ENCODE assay signal across 1 cellular context in genomic region chr1:246579818-246580217, GRCh38.
TF ChIP-seq lines count a peak whose summit lies in the region.

No MANE protein-coding gene starts in this region.

TF ChIP-seq in GM23338, 12 proteins besides CTCF, POLR2A, EP300 and RAD21 (continued from another document):
- TF ChIP-seq, protein P1, sequence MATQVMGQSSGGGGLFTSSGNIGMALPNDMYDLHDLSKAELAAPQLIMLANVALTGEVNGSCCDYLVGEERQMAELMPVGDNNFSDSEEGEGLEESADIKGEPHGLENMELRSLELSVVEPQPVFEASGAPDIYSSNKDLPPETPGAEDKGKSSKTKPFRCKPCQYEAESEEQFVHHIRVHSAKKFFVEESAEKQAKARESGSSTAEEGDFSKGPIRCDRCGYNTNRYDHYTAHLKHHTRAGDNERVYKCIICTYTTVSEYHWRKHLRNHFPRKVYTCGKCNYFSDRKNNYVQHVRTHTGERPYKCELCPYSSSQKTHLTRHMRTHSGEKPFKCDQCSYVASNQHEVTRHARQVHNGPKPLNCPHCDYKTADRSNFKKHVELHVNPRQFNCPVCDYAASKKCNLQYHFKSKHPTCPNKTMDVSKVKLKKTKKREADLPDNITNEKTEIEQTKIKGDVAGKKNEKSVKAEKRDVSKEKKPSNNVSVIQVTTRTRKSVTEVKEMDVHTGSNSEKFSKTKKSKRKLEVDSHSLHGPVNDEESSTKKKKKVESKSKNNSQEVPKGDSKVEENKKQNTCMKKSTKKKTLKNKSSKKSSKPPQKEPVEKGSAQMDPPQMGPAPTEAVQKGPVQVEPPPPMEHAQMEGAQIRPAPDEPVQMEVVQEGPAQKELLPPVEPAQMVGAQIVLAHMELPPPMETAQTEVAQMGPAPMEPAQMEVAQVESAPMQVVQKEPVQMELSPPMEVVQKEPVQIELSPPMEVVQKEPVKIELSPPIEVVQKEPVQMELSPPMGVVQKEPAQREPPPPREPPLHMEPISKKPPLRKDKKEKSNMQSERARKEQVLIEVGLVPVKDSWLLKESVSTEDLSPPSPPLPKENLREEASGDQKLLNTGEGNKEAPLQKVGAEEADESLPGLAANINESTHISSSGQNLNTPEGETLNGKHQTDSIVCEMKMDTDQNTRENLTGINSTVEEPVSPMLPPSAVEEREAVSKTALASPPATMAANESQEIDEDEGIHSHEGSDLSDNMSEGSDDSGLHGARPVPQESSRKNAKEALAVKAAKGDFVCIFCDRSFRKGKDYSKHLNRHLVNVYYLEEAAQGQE (IDR thresholded peaks at IDR 0.05; ENCODE audit: unreplicated experiment), result no peak
- TF ChIP-seq JUNB (IDR thresholded peaks at IDR 0.05; ENCODE audit: unreplicated experiment) (no peak), ZNF331 (CRISPR knock-in tag; IDR thresholded peaks at IDR 0.05; ENCODE audit: low read depth) (no peak), NANOG (IDR thresholded peaks at IDR 0.05; ENCODE audit: borderline replicate concordance) (no peak), EZH2phosphoT487 (IDR thresholded peaks at IDR 0.05; ENCODE audit: unreplicated experiment) (no peak)
TF ChIP-seq in GM23338: peak in this region for 0.
